ENCODE assay signal across 8 cellular contexts in the genomic region with DNA sequence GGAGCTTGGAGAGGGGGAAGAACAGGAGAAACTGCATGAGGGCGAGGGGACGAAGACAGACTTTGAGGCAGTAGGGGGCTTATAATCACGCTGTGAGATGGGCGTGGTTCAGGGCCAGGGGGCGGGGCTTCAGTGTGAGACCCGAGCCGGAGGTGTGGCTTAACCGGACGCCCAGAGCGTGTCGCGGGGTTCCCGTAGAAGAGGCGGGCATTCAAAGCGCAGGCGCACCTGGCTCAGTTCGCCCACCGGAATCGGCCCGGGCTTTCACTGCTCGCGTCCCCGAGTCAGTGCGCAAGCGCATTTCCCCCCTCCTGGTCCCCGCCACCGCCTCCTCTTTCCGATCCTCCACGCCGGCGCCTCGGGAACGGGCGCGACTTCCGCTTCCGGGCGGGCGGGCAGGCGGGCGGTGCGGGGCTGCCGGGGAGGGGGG. TPM values are rescaled to one million over a fixed set of nuclear protein-coding genes. Genes with fewer than 3 reads are reported as not detected.
DNase-seq lines count a peak whose midpoint lies in the region; ATAC-seq and TF ChIP-seq lines count a peak whose summit lies in the region.

No MANE protein-coding gene starts in this region.

- POLR2A ChIA-PET in PC-9 (lab: Charles Lee; ENCODE audit: unreplicated experiment) = interaction anchor here (0.5 to 1.1 kb wide), 7 partner anchors 11 to 1468 kb away, joined by 3 to 14 read pairs (median 5); a partner anchor contains a TSS

- CTCF ChIA-PET in PC-9 (lab: Charles Lee) = interaction anchor here (0.6 to 0.7 kb wide), 3 partner anchors 22 to 1125 kb away, joined by 3 to 4 read pairs (median 3); no protein-coding TSS in a partner anchor

- peak overlapping the region; percentile 95 for H3K27ac Mint-ChIP-seq in activated T-cell treated with anti-CD3 and anti-CD28 coated beads, Interleukin-2, amount 50 U/mL, for 24 hours

- peak overlapping the region; percentile 66 for H3K27ac ChIP-seq in PC-9

- no TSS peak for BruUV-seq in PC-9 (replicated peaks; lab: Mats Ljungman, UMichigan)

- no peak for TF ChIP-seq CTCF in PC-9 (conservative IDR thresholded peaks at IDR 0.05)

- peaks cover 34% of the 10 kb centered on the region for H4K20me1 ChIP-seq in PC-9 (ENCODE audit: insufficient read depth)

- DNase-seq in DMS53 treated with DMSO at 0.1 percent for 48 hours (lab: John Stamatoyannopoulos, UW; ENCODE audit: unreplicated experiment) (peak; percentile 91), KG1 (lab: John Stamatoyannopoulos, UW) (peak; percentile 91), PC-9 (peak; percentile 93 to 100), myocyte (ENCODE audit: low read depth) (peak; percentile 98)
- peak; percentile 98 for DNase-seq in activated T-cell treated with anti-CD3 and anti-CD28 coated beads, Interleukin-2, amount 50 U/mL, for 24 hours
- DNase-seq in stimulated activated CD8-positive, alpha-beta memory T cell treated with anti-CD3 and anti-CD28 coated beads, Interleukin-7, amount 100 ng/mL, for 24 hours (ENCODE audit: low read depth) = peak; percentile 98

- no peaks in the 10 kb centered on the region for H3K27me3 ChIP-seq in PC-9 (ENCODE audit: insufficient read depth, low read depth)

- no peaks in the 10 kb centered on the region for H3K9me2 ChIP-seq in PC-9 (ENCODE audit: insufficient read depth)

- intact Hi-C loops in PC-9 (cut with micrococcal nuclease; ENCODE audit: unreplicated experiment) = loop anchor here (1.0 to 2.0 kb wide), 4 partner anchors 18 to 128 kb away; a partner anchor contains a TSS

- H3K4me1 ChIP-seq in PC-9 (replicated peaks; ENCODE audit: insufficient read depth) = peaks cover 29% of the 10 kb centered on the region

- peak overlapping the region; percentile 93 for H3K4me2 ChIP-seq in PC-9

- H3K79me2 ChIP-seq in PC-9 (ENCODE audit: low read depth) = peaks cover 51% of the 10 kb centered on the region

- H3K36me3 Mint-ChIP-seq in activated T-cell treated with anti-CD3 and anti-CD28 coated beads, Interleukin-2, amount 50 U/mL, for 24 hours (ENCODE audit: low read depth) = peaks cover 50% of the 10 kb centered on the region

- peak overlapping the region; percentile 71 for H2AFZ ChIP-seq in PC-9

- no peaks in the 10 kb centered on the region for H3K27me3 Mint-ChIP-seq in activated T-cell treated with anti-CD3 and anti-CD28 coated beads, Interleukin-2, amount 50 U/mL, for 24 hours

- peaks cover 12% of the 10 kb centered on the region; the same call in 1 of the 2 replicates for H3K36me3 ChIP-seq in PC-9 (ENCODE audit: low read depth)

- peak overlapping the region; percentile 79 for H3K4me3 ChIP-seq in PC-9

- H3K4me1 Mint-ChIP-seq in activated T-cell treated with anti-CD3 and anti-CD28 coated beads, Interleukin-2, amount 50 U/mL, for 24 hours (ENCODE audit: low read depth) = peaks cover 61% of the 10 kb centered on the region

- H3F3A ChIP-seq in PC-9 (ENCODE audit: insufficient read depth, low read depth) = peaks cover 46% of the 10 kb centered on the region

- ATAC-seq in GM21737 (IDR thresholded peaks at IDR 0.05; ENCODE audit: unreplicated experiment) = peak; percentile 48
- peak; percentile 73 for ATAC-seq in esophagus mucosa

- no peaks in the 10 kb centered on the region for H3K9me3 ChIP-seq in PC-9 (ENCODE audit: insufficient read depth, low read depth)

- H3K9me3 Mint-ChIP-seq in activated T-cell treated with anti-CD3 and anti-CD28 coated beads, Interleukin-2, amount 50 U/mL, for 24 hours = no peaks in the 10 kb centered on the region

- H3K4me3 Mint-ChIP-seq in activated T-cell treated with anti-CD3 and anti-CD28 coated beads, Interleukin-2, amount 50 U/mL, for 24 hours = peak overlapping the region; percentile 76

RNA-seq across cellular contexts. Expression of a gene that starts 0.2 kb away (rescaled TPM):
- total RNA-seq in PC-9 (2021) (26.8 and 30.3 TPM in 2 replicates), esophagus mucosa (5.3 TPM), myocyte (2.9 and 3.5 TPM in 2 replicates)
- 10.2 TPM for polyA plus RNA-seq in myocyte (2012)

RNA-seq across cellular contexts. Expression of a gene that starts 5.1 kb away (rescaled TPM):
- total RNA-seq in PC-9 (2021) (30.0 and 37.0 TPM in 2 replicates), esophagus mucosa (20.1 TPM), myocyte (21.9 and 29.8 TPM in 2 replicates)
- 13.9 TPM for polyA plus RNA-seq in myocyte (2012)

RNA-seq across cellular contexts. Expression of a gene that starts 5.9 kb away (rescaled TPM):
- 25.2 and 25.4 TPM in 2 replicates for total RNA-seq in PC-9 (2021)
- total RNA-seq in esophagus mucosa = 7.1 TPM
- total RNA-seq in myocyte = 5.3 and 9.1 TPM in 2 replicates
- polyA plus RNA-seq in myocyte (2012) = 10.8 TPM

RNA-seq across cellular contexts. Expression of a gene that starts 19.1 kb away (rescaled TPM):
- total RNA-seq in PC-9 (2021) (5.4 and 7.7 TPM in 2 replicates), esophagus mucosa (3.8 TPM), myocyte (8.7 and 9.3 TPM in 2 replicates)
- 7.5 TPM for polyA plus RNA-seq in myocyte (2012)

RNA-seq across cellular contexts. Expression of a gene that starts 24.6 kb away (rescaled TPM):
- total RNA-seq in PC-9 (2021) (49.0 TPM in 2 replicates), esophagus mucosa (3.4 TPM), myocyte (13.1 and 13.3 TPM in 2 replicates)
- 13.4 TPM for polyA plus RNA-seq in myocyte (2012)

Comparison
In these comparisons a context has a peak if more than half of its experiments do, and no peak if none do; other contexts are left out.
1. Peak in every context shown above with its lines: DNase-seq, ATAC-seq, H3K4me3 ChIP-seq and H3K27ac ChIP-seq.